8 cellular contexts compared by ENCODE assay signal in genomic region chr5:43041669-43042175, GRCh38. TPM values are rescaled to one million over a fixed set of nuclear protein-coding genes. Genes with fewer than 3 reads are reported as not detected.
DNase-seq lines count a peak whose midpoint lies in the region; ATAC-seq and TF ChIP-seq lines count a peak whose summit lies in the region.

No MANE protein-coding gene starts in this region.

- H3K27me3 ChIP-seq in gastroesophageal sphincter (peaks cover 55% of the 10 kb centered on the region), neuron (ENCODE audit: insufficient read depth, low read length) (no peaks in the 10 kb centered on the region)

- peak; percentile 65 for DNase-seq in Ammon's horn (ENCODE audit: low spot score)
- peak; percentile 95 for DNase-seq in NCI-H526 treated with DMSO at 0.1 percent for 48 hours (lab: John Stamatoyannopoulos, UW)
- peak; percentile 48 for DNase-seq in activated T-cell treated with anti-CD3 and anti-CD28 coated beads for 4 hours
- DNase-seq in cortex of kidney (lab: John Stamatoyannopoulos, UW), result no peak

- in situ Hi-C loops in GM18951 (cut with MboI; ENCODE audit: low sequenced_read_pairs, unreplicated experiment), result no loop called here

- H2AFZ ChIP-seq in neuron (ENCODE audit: low read depth, low read length), result peak overlapping the region; percentile 68

- peak overlapping the region; percentile 89 to 94 (median 92) for H3K27ac ChIP-seq in gastroesophageal sphincter

- WGBS in gastroesophageal sphincter (ENCODE audit: low coverage in 1 of 2), 2 donors, result 1 to 3% methylated on average over 4 to 11 of the region's 33 CpGs

- H3K9me3 ChIP-seq in gastroesophageal sphincter, result peaks cover 0 to 7% (median 0%) of the 10 kb centered on the region in 3 donors
- H3K9me3 ChIP-seq in neuron (ENCODE audit: low read length), result peaks cover 1% of the 10 kb centered on the region

- H3K36me3 ChIP-seq in gastroesophageal sphincter (no peaks in the 10 kb centered on the region), neuron (ENCODE audit: insufficient read depth, low read length) (no peaks in the 10 kb centered on the region)

- TF ChIP-seq CTCF in gastroesophageal sphincter (IDR thresholded peaks at IDR 0.05), result peak in 2 of 4 experiments; percentile 15 to 22

- TF ChIP-seq POLR2A in GM18951 (IDR thresholded peaks at IDR 0.05; ENCODE audit: extremely low read depth, insufficient read depth, insufficient read length) (peak; percentile 32), gastroesophageal sphincter (IDR thresholded peaks at IDR 0.05) (peak in 1 of 2 donors; percentile 18)

- no peak for TF ChIP-seq EP300 in gastroesophageal sphincter (IDR thresholded peaks at IDR 0.05)

- H3K4me3 ChIP-seq in gastroesophageal sphincter (peak overlapping the region; percentile 63 to 87), neuron (ENCODE audit: low read length) (peak overlapping the region; percentile 55)

- peaks cover 0 to 67% (median 0%) of the 10 kb centered on the region in 3 donors for H3K4me1 ChIP-seq in gastroesophageal sphincter
- H3K4me1 ChIP-seq in neuron (ENCODE audit: insufficient read depth, low read length), result peaks cover 10% of the 10 kb centered on the region

- peak; percentile 10 for ATAC-seq in HG03159 (IDR thresholded peaks at IDR 0.05; ENCODE audit: unreplicated experiment)
- peak; percentile 31 for ATAC-seq in gastroesophageal sphincter

RNA-seq across cellular contexts. Expression of gene ANXA2R, which starts 1.6 kb away (rescaled TPM):
- total RNA-seq in gastroesophageal sphincter, result 1 to 10 TPM; 1.2 to 5.1 (median 2.1) TPM
